Comparison of ENCODE assay signal across 14 cellular contexts in the genomic region with DNA sequence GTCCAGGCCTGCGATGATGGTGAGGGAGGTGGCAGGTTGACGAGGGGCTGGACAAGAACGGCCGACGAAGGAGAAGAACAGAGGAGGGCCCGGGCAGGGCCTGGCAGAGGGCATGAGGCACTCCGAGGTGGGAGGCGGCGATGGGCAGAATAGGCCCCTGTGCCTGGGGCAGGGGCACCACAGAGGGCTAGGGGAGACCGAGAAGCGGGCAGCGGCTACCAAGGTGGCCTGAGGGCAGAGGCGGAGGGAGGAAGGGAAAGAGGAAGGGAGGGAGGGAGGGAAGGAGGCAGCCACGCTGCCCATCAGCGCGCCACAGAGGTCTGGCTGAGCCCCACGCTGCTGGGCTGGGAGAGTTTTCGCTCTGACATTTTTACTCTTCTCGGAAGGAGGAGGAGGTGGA. TPM values are rescaled to one million over a fixed set of nuclear protein-coding genes. Genes with fewer than 3 reads are reported as not detected.
A peak's percentile ranks its signal among the peaks of the same experiment; 100 is the strongest.
DNase-seq lines count a peak whose midpoint lies in the region; ATAC-seq and TF ChIP-seq lines count a peak whose summit lies in the region.
"Had no signal": no experiment of that assay in that cellular context is flagged by ENCODE, and none has a peak within 500 bp of the region (broad histone marks: within the 10 kb centered on the region; RNA-seq: fewer than 3 reads in every experiment).

No MANE protein-coding gene starts in this region.

- H3K27ac ChIP-seq in PC-9: no peak overlapping the region
- peak overlapping the region; percentile 45 to 54 for H3K27ac ChIP-seq in esophagus (ENCODE audit: low read depth in 2 of 2, low read length in 1 of 2)
- peak overlapping the region; percentile 62 for H3K27ac ChIP-seq in muscle layer of colon (ENCODE audit: low read depth, low read length)
- peak overlapping the region; percentile 61 for H3K27ac ChIP-seq in substantia nigra (ENCODE audit: low read depth, low read length, poor library complexity, severe bottlenecking)
- H3K27ac ChIP-seq: WERI-Rb-1 had no signal

- ATAC-seq in GM18873 (IDR thresholded peaks at IDR 0.05; ENCODE audit: low FRiP score, unreplicated experiment): no peak
- ATAC-seq: activated T-cell treated with anti-CD3 and anti-CD28 coated beads, Interleukin-2, amount 50 U/mL, for 72 hours had no signal

- no peaks in the 10 kb centered on the region for H4K20me1 ChIP-seq in PC-9 (ENCODE audit: insufficient read depth)

- DNase-seq in PC-9 (no peak), substantia nigra (lab: John Stamatoyannopoulos, UW) (no peak), HT-29 (ENCODE audit: low spot score) (no peak), retina (no peak)
- no peak for DNase-seq in stimulated activated CD4-positive, alpha-beta T cell treated with anti-CD3 and anti-CD28 coated beads, Interleukin-2, amount 100 ng/mL, for 24 hours
- DNase-seq: activated T-cell treated with anti-CD3 and anti-CD28 coated beads, Interleukin-2, amount 50 U/mL, for 72 hours; NCI-H187 treated with DMSO at 0.1 percent for 48 hours; WERI-Rb-1 had no signal

- no peaks in the 10 kb centered on the region for H3K79me2 ChIP-seq in PC-9 (ENCODE audit: low read depth)

- H3K36me3 ChIP-seq in PC-9 (ENCODE audit: low read depth): no peaks in the 10 kb centered on the region
- no peaks in the 10 kb centered on the region for H3K36me3 ChIP-seq in esophagus (ENCODE audit: control insufficient read depth in 2 of 2, insufficient read depth in 2 of 2, low read length in 1 of 2)
- no peaks in the 10 kb centered on the region for H3K36me3 ChIP-seq in muscle layer of colon (ENCODE audit: insufficient read depth, low read length)
- H3K36me3 ChIP-seq: WERI-Rb-1 had no signal

- H3F3A ChIP-seq in PC-9 (ENCODE audit: insufficient read depth, low read depth): no peaks in the 10 kb centered on the region

- intact Hi-C loops in PC-9 (cut with micrococcal nuclease; ENCODE audit: unreplicated experiment): no loop called here

- no peak overlapping the region for H2AFZ ChIP-seq in PC-9

- CTCF ChIA-PET in PC-9 (lab: Charles Lee): no interaction called here

- TF ChIP-seq CTCF in PC-9 (conservative IDR thresholded peaks at IDR 0.05): no peak

- H3K9me3 ChIP-seq in PC-9 (ENCODE audit: insufficient read depth, low read depth) (no peaks in the 10 kb centered on the region), esophagus (ENCODE audit: control insufficient read depth in 2 of 2, insufficient read depth in 1 of 2, low read depth in 1 of 2, low read length in 1 of 2) (no peaks in the 10 kb centered on the region), muscle layer of colon (ENCODE audit: low read length) (no peaks in the 10 kb centered on the region)

- peak overlapping the region; percentile 33 for H3K9ac ChIP-seq in muscle layer of colon (ENCODE audit: low read length)

- H3K4me3 ChIP-seq in PC-9: no peak overlapping the region
- H3K4me3 ChIP-seq in esophagus (ENCODE audit: low read depth in 1 of 2, low read length in 2 of 2): no peak overlapping the region
- peak overlapping the region; percentile 16 to 55 for H3K4me3 ChIP-seq in muscle layer of colon (ENCODE audit: low read depth in 1 of 2, low read length in 2 of 2)

- H3K4me1 ChIP-seq in PC-9 (replicated peaks; ENCODE audit: insufficient read depth) (peaks cover 18% of the 10 kb centered on the region), esophagus (ENCODE audit: control insufficient read depth in 2 of 2, insufficient read depth in 2 of 2, low read length in 1 of 2) (peaks cover 11 to 21% of the 10 kb centered on the region in 2 donors), muscle layer of colon (ENCODE audit: insufficient read depth, low read length) (peaks cover 33% of the 10 kb centered on the region)

- H3K4me2 ChIP-seq in PC-9: peak overlapping the region; percentile 75

- POLR2A ChIA-PET in PC-9 (lab: Charles Lee; ENCODE audit: unreplicated experiment): no interaction called here

- no TSS peak for BruUV-seq in PC-9 (replicated peaks; lab: Mats Ljungman, UMichigan)

- 52 to 61% methylated on average over 19 of the region's 19 CpGs for WGBS in esophagus, 2 donors

- H3K27me3 ChIP-seq in PC-9 (ENCODE audit: insufficient read depth, low read depth): no peaks in the 10 kb centered on the region
- no peaks in the 10 kb centered on the region for H3K27me3 ChIP-seq in esophagus (ENCODE audit: control insufficient read depth in 1 of 2, insufficient read depth in 2 of 2, low read length in 2 of 2)
- no peaks in the 10 kb centered on the region for H3K27me3 ChIP-seq in muscle layer of colon (ENCODE audit: control insufficient read depth in 1 of 2, insufficient read depth in 2 of 2, low read length in 2 of 2)

- H3K9me2 ChIP-seq in PC-9 (ENCODE audit: insufficient read depth): no peaks in the 10 kb centered on the region

RNA-seq across cellular contexts. Expression of a gene that starts 11.3 kb away (rescaled TPM):
- 2.5 and 2.6 TPM in 2 replicates for total RNA-seq in PC-9 (2021)
- 100 to 1,000 TPM in 1 of 2 donors, 10 to 100 TPM in 1; 23.7 to 130 TPM for polyA plus RNA-seq in esophagus
- total RNA-seq in HT-29 (2014; rRNA removed; shearing (Covaris generic)): 0.05 and 0.60 TPM in 2 replicates
- total RNA-seq: Calu3, PC-3 had no signal

RNA-seq across cellular contexts. Expression of a gene that starts 25.4 kb away (rescaled TPM):
- total RNA-seq in PC-9 (2021): 4.9 and 7.8 TPM in 2 replicates
- 100 to 1,000 TPM in 1 of 2 donors, 1 to 10 TPM in 1; 9.8 to 166 TPM for polyA plus RNA-seq in esophagus
- total RNA-seq in HT-29 (2014; rRNA removed; shearing (Covaris generic)): 4.6 and 17.2 TPM in 2 replicates

RNA-seq across cellular contexts. Expression of a gene that starts 27.5 kb away (rescaled TPM):
- total RNA-seq in PC-9 (2021): not detected in 2 replicates
- polyA plus RNA-seq in esophagus: under 1 TPM; 0.02 to 0.43 TPM
- not detected in 2 replicates for total RNA-seq in HT-29 (2014; rRNA removed; shearing (Covaris generic))
- total RNA-seq: activated T-cell treated with anti-CD3 and anti-CD28 coated beads, Interleukin-2, amount 50 U/mL, for 72 hours; Calu3; occipital lobe; PC-3 had no signal

RNA-seq across cellular contexts. Expression of a gene that starts 29.4 kb away (rescaled TPM):
- total RNA-seq in PC-9 (2021): 8.9 and 12.1 TPM in 2 replicates
- polyA plus RNA-seq in esophagus: 100 to 1,000 TPM in 1 of 2 donors, 10 to 100 TPM in 1; 38.9 to 360 TPM
- 59.9 and 63.4 TPM in 2 replicates for total RNA-seq in HT-29 (2014; rRNA removed; shearing (Covaris generic))
- total RNA-seq: activated T-cell treated with anti-CD3 and anti-CD28 coated beads, Interleukin-2, amount 50 U/mL, for 72 hours; occipital lobe had no signal

RNA-seq across cellular contexts. Expression of a gene that starts 55.3 kb away (rescaled TPM):
- total RNA-seq in PC-9 (2021): 0.60 TPM in 1 of 2 replicates, not detected in the other
- polyA plus RNA-seq in esophagus: 1 to 10 TPM; 1.7 to 7.1 TPM
- 0.23 TPM in 1 of 2 replicates, not detected in the other for total RNA-seq in HT-29 (2014; rRNA removed; shearing (Covaris generic))
- total RNA-seq: Calu3, PC-3 had no signal

Comparison
In these comparisons a context has a peak if more than half of its experiments do, and no peak if none do; other contexts are left out.
1. H3K4me3 ChIP-seq: peak in muscle layer of colon (2 of 2); none in PC-9 (single experiment) and esophagus (0 of 2).